ENCODE assay signal across 29 cellular contexts in genomic region chr10:24713086-24713485, GRCh38. TPM values are rescaled to one million over a fixed set of nuclear protein-coding genes. Genes with fewer than 3 reads are reported as not detected.
DNase-seq lines count a peak whose midpoint lies in the region; ATAC-seq, FAIRE-seq and TF ChIP-seq lines count a peak whose summit lies in the region.
"Had no signal": no experiment of that assay in that cellular context is flagged by ENCODE, and none has a peak within 500 bp of the region (broad histone marks: within the 10 kb centered on the region; RNA-seq: fewer than 3 reads in every experiment).

No MANE protein-coding gene starts in this region.

- 33 to 54% (median 52%) methylated on average over 1 of the region's 1 CpG for WGBS in heart left ventricle, 4 donors
- WGBS in trophoblast cell (ENCODE audit: extremely low coverage, insufficient coverage, insufficient read length) = no CpG with 5 or more reads among the region's 1 CpG

- CTCF ChIA-PET in activated naive CD4-positive, alpha-beta T cell treated with anti-CD3 and anti-CD28 coated beads for 36 hours (lab: Charles Lee) = interaction anchor here (0.9 kb wide), 1 partner anchor 96 kb away, joined by 3 read pairs; no protein-coding TSS in a partner anchor

- H3K4me2 ChIP-seq in Loucy (ENCODE audit: low read depth, low read length, poor library complexity, severe bottlenecking) (peak overlapping the region; percentile 13), trophoblast cell (ENCODE audit: low read length) (no peak overlapping the region)
- H3K4me2 ChIP-seq: GM23338 had no signal

- no peak overlapping the region for H3K4me3 ChIP-seq in heart left ventricle
- no peak overlapping the region for H3K4me3 ChIP-seq in Loucy (ENCODE audit: low read length, poor library complexity, severe bottlenecking)
- no peak overlapping the region for H3K4me3 ChIP-seq in trophoblast cell (ENCODE audit: low read depth, low read length)
- H3K4me3 ChIP-seq: GM23338, K562, Peyer's patch, SJCRH30 had no signal

- H3K9me3 Mint-ChIP-seq in activated naive CD4-positive, alpha-beta T cell treated with anti-CD3 and anti-CD28 coated beads for 36 hours = no peaks in the 10 kb centered on the region
- no peaks in the 10 kb centered on the region for H3K9me3 Mint-ChIP-seq in mesothelial cell of epicardium
- H3K9me3 Mint-ChIP-seq: CD4-positive, alpha-beta memory T cell; GM23338; H9 had no signal

- no peak overlapping the region for H2AK5ac ChIP-seq in trophoblast cell (ENCODE audit: low read length)

- H3K4ac ChIP-seq in trophoblast cell (ENCODE audit: low read depth, low read length) = peak overlapping the region; percentile 27

- H3K18ac ChIP-seq in trophoblast cell (ENCODE audit: low read length) = no peak overlapping the region

- no peak overlapping the region for H4K8ac ChIP-seq in trophoblast cell (ENCODE audit: low read depth, low read length)

- no peak overlapping the region for H3K14ac ChIP-seq in trophoblast cell (ENCODE audit: low read length)

- H3K79me1 ChIP-seq in trophoblast cell (ENCODE audit: low read length) = no peaks in the 10 kb centered on the region

- no peak overlapping the region for H3K23ac ChIP-seq in trophoblast cell (ENCODE audit: low read length)

- intact Hi-C loops in heart left ventricle (cut with DNase I) = no loop called here
- intact Hi-C loops in cardiac septum (cut with DNase I) = no loop called here
- intact Hi-C loops in activated naive CD4-positive, alpha-beta T cell treated with anti-CD3 and anti-CD28 coated beads for 36 hours (cut with micrococcal nuclease) = no loop called here

- TF ChIP-seq POLR2A in heart left ventricle (IDR thresholded peaks at IDR 0.05) = no peak

- no peak for DNase-seq in heart left ventricle
- DNase-seq in cardiac septum (ENCODE audit: low spot score) = no peak
- DNase-seq in epithelial cell of prostate (ENCODE audit: low read depth, low spot score) = no peak
- DNase-seq in trophoblast cell = no peak
- no peak for DNase-seq in activated naive CD4-positive, alpha-beta T cell treated with anti-CD3 and anti-CD28 coated beads for 36 hours
- no peak for DNase-seq in D721Med (ENCODE audit: insufficient read length, low spot score)
- no peak for DNase-seq in mesothelial cell of epicardium (ENCODE audit: low spot score in 2 of 2, unreplicated experiment in 2 of 2)
- DNase-seq: Caco-2; CD4-positive, alpha-beta memory T cell; DMS153; DND-41; H9; Kasumi-1; MV-4-11; NCI-H1105 treated with DMSO at 0.1 percent for 48 hours; NCI-H146; NCI-H1930; NCI-H2107; NCI-H524 treated with DMSO at 0.1 percent for 48 hours; NCI-H774; Peyer's patch; SJCRH30 had no signal

- peak; percentile 51 to 67 (median 56) for ATAC-seq in heart left ventricle
- ATAC-seq: GM23338, HepG2, K562, SK-N-SH treated with all-trans-retinoic acid at 6 μM for 48 hours had no signal

- H4K20me1 ChIP-seq in Loucy (ENCODE audit: insufficient read depth, low read length, poor library complexity, severe bottlenecking) = peaks cover 13% of the 10 kb centered on the region

- no peaks in the 10 kb centered on the region for H3K9me2 ChIP-seq in Loucy (replicated peaks; ENCODE audit: low read depth, low read length)

- H3K36me3 ChIP-seq in heart left ventricle (peaks cover 0 to 3% (median 0%) of the 10 kb centered on the region in 9 donors), Loucy (ENCODE audit: insufficient read depth, low read length) (no peaks in the 10 kb centered on the region), trophoblast cell (ENCODE audit: control insufficient read depth in 1 of 2, insufficient read depth in 2 of 2, low read length in 2 of 2) (peaks cover 0 to 2% of the 10 kb centered on the region in 2 experiments)
- H3K36me3 ChIP-seq: Peyer's patch, SJCRH30 had no signal

- no peak overlapping the region for H2AFZ ChIP-seq in Loucy (ENCODE audit: low read length)
- H2AFZ ChIP-seq in trophoblast cell (ENCODE audit: insufficient read depth, low read length, poor library complexity) = no peak overlapping the region
- H2AFZ ChIP-seq: GM23338 had no signal

- no peak overlapping the region for H2BK5ac ChIP-seq in trophoblast cell (ENCODE audit: low read depth, low read length, poor library complexity)

- peaks cover 0 to 97% (median 63%) of the 10 kb centered on the region in 12 donors for H3K4me1 ChIP-seq in heart left ventricle
- peaks cover 35% of the 10 kb centered on the region for H3K4me1 ChIP-seq in Loucy (ENCODE audit: insufficient read depth, low read length, poor library complexity, severe bottlenecking)
- peaks cover 6 to 8% of the 10 kb centered on the region in 2 experiments for H3K4me1 ChIP-seq in trophoblast cell (ENCODE audit: control insufficient read depth in 1 of 2, insufficient read depth in 2 of 2, low read length in 2 of 2)
- H3K4me1 ChIP-seq: SJCRH30 had no signal

- no peaks in the 10 kb centered on the region for H3F3A ChIP-seq in Loucy (ENCODE audit: low read depth)

- H2BK12ac ChIP-seq in trophoblast cell (ENCODE audit: low read length) = no peak overlapping the region

- H4K12ac ChIP-seq in trophoblast cell (ENCODE audit: low read depth, low read length) = no peak overlapping the region

- peaks cover 2% of the 10 kb centered on the region for H3K27me3 Mint-ChIP-seq in activated naive CD4-positive, alpha-beta T cell treated with anti-CD3 and anti-CD28 coated beads for 36 hours (ENCODE audit: low read depth)
- no peaks in the 10 kb centered on the region for H3K27me3 Mint-ChIP-seq in mesothelial cell of epicardium (ENCODE audit: low read depth)
- H3K27me3 Mint-ChIP-seq: CD4-positive, alpha-beta memory T cell had no signal

- no peak overlapping the region for H3K27ac Mint-ChIP-seq in activated naive CD4-positive, alpha-beta T cell treated with anti-CD3 and anti-CD28 coated beads for 36 hours
- no peak overlapping the region for H3K27ac Mint-ChIP-seq in mesothelial cell of epicardium
- H3K27ac Mint-ChIP-seq: CD4-positive, alpha-beta memory T cell; GM23338; H9 had no signal

- H3K79me2 ChIP-seq in Loucy (ENCODE audit: insufficient read depth, low read length) = peaks cover 78% of the 10 kb centered on the region
- H3K79me2 ChIP-seq in trophoblast cell (ENCODE audit: control insufficient read depth, insufficient read depth, low read length, poor library complexity) = peaks cover 16% of the 10 kb centered on the region

- no peak overlapping the region for H4K91ac ChIP-seq in trophoblast cell (ENCODE audit: low read depth, low read length)

- H3K9me3 ChIP-seq in heart left ventricle (no peaks in the 10 kb centered on the region), Loucy (ENCODE audit: insufficient read depth, low read depth, low read length) (no peaks in the 10 kb centered on the region), trophoblast cell (ENCODE audit: insufficient read depth, low read depth, low read length) (peaks cover 2% of the 10 kb centered on the region)
- H3K9me3 ChIP-seq: Caco-2, Peyer's patch, SJCRH30 had no signal

- no peak overlapping the region for H2BK120ac ChIP-seq in trophoblast cell (ENCODE audit: insufficient read depth, low read length, poor library complexity)

- no peak overlapping the region for H3K4me3 Mint-ChIP-seq in activated naive CD4-positive, alpha-beta T cell treated with anti-CD3 and anti-CD28 coated beads for 36 hours
- no peak overlapping the region for H3K4me3 Mint-ChIP-seq in mesothelial cell of epicardium
- H3K4me3 Mint-ChIP-seq: CD4-positive, alpha-beta memory T cell; GM23338; H9 had no signal

- H3K27ac ChIP-seq in heart left ventricle = peak overlapping the region in 2 of 12 donors; percentile 9 to 31
- peak overlapping the region; percentile 1 for H3K27ac ChIP-seq in epithelial cell of prostate
- no peak overlapping the region for H3K27ac ChIP-seq in trophoblast cell (ENCODE audit: low read depth, low read length)
- H3K27ac ChIP-seq: Peyer's patch, SJCRH30 had no signal

- H3K27me3 ChIP-seq in heart left ventricle (no peaks in the 10 kb centered on the region), Loucy (ENCODE audit: insufficient read depth, low read length, poor library complexity, severe bottlenecking) (no peaks in the 10 kb centered on the region), trophoblast cell (ENCODE audit: insufficient read depth, low read length) (no peaks in the 10 kb centered on the region)
- H3K27me3 ChIP-seq: Peyer's patch, SJCRH30 had no signal

- H3K4me1 Mint-ChIP-seq in activated naive CD4-positive, alpha-beta T cell treated with anti-CD3 and anti-CD28 coated beads for 36 hours (ENCODE audit: low read depth) = peaks cover 2% of the 10 kb centered on the region
- peaks cover 14% of the 10 kb centered on the region for H3K4me1 Mint-ChIP-seq in mesothelial cell of epicardium

- no peaks in the 10 kb centered on the region for H3K36me3 Mint-ChIP-seq in activated naive CD4-positive, alpha-beta T cell treated with anti-CD3 and anti-CD28 coated beads for 36 hours (ENCODE audit: low read depth)
- peaks cover 3% of the 10 kb centered on the region for H3K36me3 Mint-ChIP-seq in mesothelial cell of epicardium
- H3K36me3 Mint-ChIP-seq: CD4-positive, alpha-beta memory T cell had no signal

- TF ChIP-seq CTCF in heart left ventricle (IDR thresholded peaks at IDR 0.05) = no peak
- TF ChIP-seq CTCF in Loucy (conservative IDR thresholded peaks at IDR 0.05; ENCODE audit: low read length) = no peak
- TF ChIP-seq CTCF in D721Med (IDR thresholded peaks at IDR 0.05; ENCODE audit: insufficient read depth, missing control alignments) = no peak
- no peak for TF ChIP-seq CTCF in mesothelial cell of epicardium (IDR thresholded peaks at IDR 0.05; ENCODE audit: unreplicated experiment)

- H3K9ac ChIP-seq in Loucy (ENCODE audit: low read depth, low read length, poor library complexity, severe bottlenecking) (no peak overlapping the region), trophoblast cell (ENCODE audit: low read length) (no peak overlapping the region)

- FAIRE-seq in D721Med (lab: Jason Lieb, UNC) = no peak
- FAIRE-seq: A204.1, GM18507, HepG2, K562 had no signal

RNA-seq across cellular contexts. Expression of gene ARHGAP21, which starts 10.6 kb away (rescaled TPM):
- total RNA-seq in heart left ventricle (10 to 100 TPM; 29.1 to 71.9 (median 49.7) TPM), cardiac septum (56.4 TPM), mesothelial cell of epicardium (117 to 119 TPM (median 119 TPM) in 3 replicates)
- 10 to 100 TPM; 20.8 to 40.6 TPM for polyA plus RNA-seq in heart left ventricle
- 65.0 and 66.8 TPM in 2 replicates for polyA plus RNA-seq in trophoblast cell (2013)
- 10 to 100 TPM; 14.6 to 15.0 TPM for total RNA-seq in activated naive CD4-positive, alpha-beta T cell treated with anti-CD3 and anti-CD28 coated beads for 36 hours
